ENCODE assay signal across 12 cellular contexts in the genomic region with DNA sequence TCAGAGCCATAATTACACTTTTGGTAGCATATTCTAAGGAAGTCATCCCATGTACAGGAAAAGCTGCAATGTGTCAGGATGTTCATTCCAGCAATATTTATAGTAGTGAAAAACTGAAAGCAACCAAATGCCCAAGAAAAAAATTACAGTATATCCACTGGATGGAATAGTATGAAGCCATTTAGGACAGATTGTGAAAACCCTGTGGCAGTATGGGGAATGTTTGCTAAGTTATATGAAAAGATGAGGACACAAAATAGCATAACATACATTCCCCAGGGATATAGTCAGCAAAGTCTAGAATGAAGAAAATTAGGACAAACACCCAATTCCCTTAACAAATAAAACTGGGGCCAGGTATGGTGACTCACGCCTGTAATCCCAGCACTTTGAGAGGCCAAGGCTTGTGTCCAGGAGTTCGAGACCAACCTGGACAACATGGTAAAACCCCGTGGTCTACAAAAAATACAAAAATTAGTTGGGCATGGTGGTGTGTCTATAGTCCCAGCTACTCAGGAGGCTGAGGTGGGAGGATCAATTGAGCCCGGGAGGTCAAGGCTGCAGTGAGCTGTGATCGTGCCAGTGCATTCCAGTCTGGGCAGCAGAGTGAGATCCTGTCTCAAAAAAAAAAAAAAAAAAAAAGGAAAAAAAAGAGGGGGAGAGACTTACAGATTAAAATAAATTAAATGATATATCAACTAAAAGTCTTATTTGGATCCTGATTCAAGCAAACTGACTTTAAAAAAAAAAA. TPM values are rescaled to one million over a fixed set of nuclear protein-coding genes. Genes with fewer than 3 reads are reported as not detected.
DNase-seq lines count a peak whose midpoint lies in the region; ATAC-seq and TF ChIP-seq lines count a peak whose summit lies in the region.
"Had no signal": no experiment of that assay in that cellular context is flagged by ENCODE, and none has a peak within 500 bp of the region (broad histone marks: within the 10 kb centered on the region; RNA-seq: fewer than 3 reads in every experiment).

No MANE protein-coding gene starts in this region.

- H3K36me3 ChIP-seq in cardiac muscle cell (no peaks in the 10 kb centered on the region), adrenal gland (replicated peaks in 1 of 2) (no peaks in the 10 kb centered on the region), transverse colon (no peaks in the 10 kb centered on the region)

- no peak for TF ChIP-seq POLR2A in adrenal gland (IDR thresholded peaks at IDR 0.05)
- no peak for TF ChIP-seq POLR2A in transverse colon (IDR thresholded peaks at IDR 0.05)

- ATAC-seq in left cardiac atrium: no peak
- ATAC-seq in HG02588 (IDR thresholded peaks at IDR 0.05; ENCODE audit: unreplicated experiment): no peak
- no peak for ATAC-seq in stimulated activated naive B cell treated with anti-CD40 and anti-IgM and Interleukin-4, amounts not matched to agents 10 μg/mL and 1 μg/mL and 100 μg/mL, for 72 hours (replicated peaks)

- H3K27me3 ChIP-seq in cardiac muscle cell (no peaks in the 10 kb centered on the region), adrenal gland (no peaks in the 10 kb centered on the region), transverse colon (no peaks in the 10 kb centered on the region)

- H3K27ac ChIP-seq in cardiac muscle cell (peak overlapping the region; percentile 35), adrenal gland (peak overlapping the region in 4 of 5 donors; percentile 65 to 85 (median 80)), transverse colon (peak overlapping the region in 3 of 4 donors; percentile 44 to 96 (median 90))
- H3K27ac ChIP-seq: VCaP had no signal

- intact Hi-C loops in left cardiac atrium (cut with DNase I) (no loop called here), adrenal gland (cut with DNase I) (no loop called here), transverse colon (cut with DNase I; ENCODE audit: low total_unique reads) (no loop called here)

- H3K9me3 Mint-ChIP-seq in stimulated activated naive B cell treated with anti-CD40 and anti-IgM and Interleukin-4, amounts not matched to agents 10 μg/mL and 1 μg/mL and 100 μg/mL, for 72 hours: no peaks in the 10 kb centered on the region
- H3K9me3 Mint-ChIP-seq: activated naive CD4-positive, alpha-beta T cell treated with anti-CD3 and anti-CD28 coated beads, Interleukin-2, amount 50 U/mL, for 24 hours had no signal

- no peaks in the 10 kb centered on the region for H3K9me3 ChIP-seq in cardiac muscle cell (ENCODE audit: low read depth)
- no peaks in the 10 kb centered on the region for H3K9me3 ChIP-seq in adrenal gland (replicated peaks in 1 of 3)
- no peaks in the 10 kb centered on the region for H3K9me3 ChIP-seq in transverse colon

- DNase-seq in cardiac muscle cell (ENCODE audit: low read depth in 1 of 2, low spot score in 1 of 2): peak in 1 of 2 donors; percentile 83
- DNase-seq in left cardiac atrium: no peak
- no peak for DNase-seq in adrenal gland
- peak; percentile 65 for DNase-seq in hepatic stellate cell (ENCODE audit: low spot score)
- no peak for DNase-seq in transverse colon
- no peak for DNase-seq in NCI-H187 (lab: John Stamatoyannopoulos, UW)
- no peak for DNase-seq in stimulated activated naive B cell treated with anti-CD40 and anti-IgM and Interleukin-4, amounts not matched to agents 10 μg/mL and 1 μg/mL and 100 μg/mL, for 72 hours

- H3K36me3 Mint-ChIP-seq in stimulated activated naive B cell treated with anti-CD40 and anti-IgM and Interleukin-4, amounts not matched to agents 10 μg/mL and 1 μg/mL and 100 μg/mL, for 72 hours: peaks cover 0 to 3% of the 10 kb centered on the region in 2 donors

- 66 to 74% (median 71%) methylated on average over 4 to 5 of the region's 5 CpGs for WGBS in adrenal gland, 4 donors
- WGBS in transverse colon (ENCODE audit: low coverage in 1 of 2), 2 donors: 89 to 100% methylated on average over 1 to 5 of the region's 5 CpGs

- H3K27ac Mint-ChIP-seq in stimulated activated naive B cell treated with anti-CD40 and anti-IgM and Interleukin-4, amounts not matched to agents 10 μg/mL and 1 μg/mL and 100 μg/mL, for 72 hours: no peak overlapping the region
- H3K27ac Mint-ChIP-seq: activated naive CD4-positive, alpha-beta T cell treated with anti-CD3 and anti-CD28 coated beads, Interleukin-2, amount 50 U/mL, for 24 hours had no signal

- H3K27me3 Mint-ChIP-seq in stimulated activated naive B cell treated with anti-CD40 and anti-IgM and Interleukin-4, amounts not matched to agents 10 μg/mL and 1 μg/mL and 100 μg/mL, for 72 hours: no peaks in the 10 kb centered on the region
- H3K27me3 Mint-ChIP-seq: activated naive CD4-positive, alpha-beta T cell treated with anti-CD3 and anti-CD28 coated beads, Interleukin-2, amount 50 U/mL, for 24 hours had no signal

- TF ChIP-seq CTCF in cardiac muscle cell (IDR thresholded peaks at IDR 0.05; ENCODE audit: low read depth, low read length) (no peak), adrenal gland (IDR thresholded peaks at IDR 0.05) (no peak), transverse colon (IDR thresholded peaks at IDR 0.05) (no peak)

- H3K4me1 ChIP-seq in cardiac muscle cell (ENCODE audit: low read depth) (peaks cover 22% of the 10 kb centered on the region), adrenal gland (replicated peaks in 1 of 2) (peaks cover 19 to 38% of the 10 kb centered on the region in 2 donors), transverse colon (peaks cover 16 to 35% (median 27%) of the 10 kb centered on the region in 4 donors)

- peaks cover 38 to 60% of the 10 kb centered on the region in 2 donors for H3K4me1 Mint-ChIP-seq in stimulated activated naive B cell treated with anti-CD40 and anti-IgM and Interleukin-4, amounts not matched to agents 10 μg/mL and 1 μg/mL and 100 μg/mL, for 72 hours

- in situ Hi-C loops in transverse colon (cut with MboI; ENCODE audit: low pct_ligation_motif_present in 1 of 4, low pct_unique_long_range_greater_than_20kb in 1 of 4, low sequenced_read_pairs in 3 of 4): no loop called here

- H3K4me3 ChIP-seq in cardiac muscle cell (no peak overlapping the region), adrenal gland (no peak overlapping the region), transverse colon (no peak overlapping the region)
- H3K4me3 ChIP-seq: skin epidermis had no signal

- H3K4me3 Mint-ChIP-seq in stimulated activated naive B cell treated with anti-CD40 and anti-IgM and Interleukin-4, amounts not matched to agents 10 μg/mL and 1 μg/mL and 100 μg/mL, for 72 hours: no peak overlapping the region

- no peak for TF ChIP-seq EP300 in transverse colon (IDR thresholded peaks at IDR 0.05; ENCODE audit: low read depth)

RNA-seq across cellular contexts. Expression of a gene that starts 2.3 kb away (rescaled TPM):
- total RNA-seq in cardiac muscle cell (not detected in 2 replicates), left cardiac atrium (not detected), adrenal gland (not detected), transverse colon (not detected)
- polyA plus RNA-seq in cardiac muscle cell (not detected in 2 replicates), adrenal gland (not detected)
- total RNA-seq: NCI-H460 had no signal

RNA-seq across cellular contexts. Expression of a gene that starts 2.4 kb away (rescaled TPM):
- total RNA-seq in cardiac muscle cell: 49.4 and 52.8 TPM in 2 replicates
- polyA plus RNA-seq in cardiac muscle cell: 21.9 and 24.3 TPM in 2 replicates
- total RNA-seq in left cardiac atrium: 10 to 100 TPM; 39.7 to 50.4 TPM
- 10 to 100 TPM; 29.1 to 76.7 (median 50.9) TPM for total RNA-seq in adrenal gland
- polyA plus RNA-seq in adrenal gland: 100 to 1,000 TPM in 1 of 3 donors, 10 to 100 TPM in 2; 40.4 to 102 (median 52.1) TPM
- total RNA-seq in transverse colon: 10 to 100 TPM; 47.4 to 78.9 (median 56.7) TPM

RNA-seq across cellular contexts. Expression of a gene that starts 11.4 kb away (rescaled TPM):
- total RNA-seq in cardiac muscle cell: 12.6 and 17.3 TPM in 2 replicates
- 3.1 and 5.2 TPM in 2 replicates for polyA plus RNA-seq in cardiac muscle cell
- 1 to 10 TPM; 2.4 to 4.2 TPM for total RNA-seq in left cardiac atrium
- total RNA-seq in adrenal gland: 1 to 10 TPM in 4 of 8 donors, under 1 TPM in 3, not detected in 1; 0.53 to 3.0 (median 1.1) TPM
- polyA plus RNA-seq in adrenal gland: 10 to 100 TPM in 2 of 3 donors, under 1 TPM in 1; 0.51 to 11.7 (median 10.0) TPM
- 100 to 1,000 TPM; 109 to 142 (median 116) TPM for total RNA-seq in transverse colon

RNA-seq across cellular contexts. Expression of a gene that starts 33.0 kb away (rescaled TPM):
- not detected in 2 replicates for total RNA-seq in cardiac muscle cell
- not detected in 2 replicates for polyA plus RNA-seq in cardiac muscle cell
- 1 to 10 TPM; 1.3 TPM for total RNA-seq in left cardiac atrium
- 1 to 10 TPM in 4 of 8 donors, under 1 TPM in 1, not detected in 3; 0.14 to 2.2 (median 1.4) TPM for total RNA-seq in adrenal gland
- polyA plus RNA-seq in adrenal gland: under 1 TPM in 2 of 3 donors, not detected in 1; 0.20 to 0.53 TPM
- total RNA-seq in transverse colon: 1 to 10 TPM in 1 of 4 donors, not detected in 3; 3.7 TPM
- total RNA-seq: NCI-H460 had no signal

RNA-seq across cellular contexts. Expression of a gene that starts 50.8 kb away (rescaled TPM):
- total RNA-seq in cardiac muscle cell (154 and 161 TPM in 2 replicates), left cardiac atrium (10 to 100 TPM; 69.0 to 92.8 TPM), adrenal gland (100 to 1,000 TPM in 3 of 8 donors, 10 to 100 TPM in 5; 78.8 to 123 (median 97.3) TPM), transverse colon (100 to 1,000 TPM in 3 of 4 donors, 10 to 100 TPM in 1; 80.7 to 117 (median 112) TPM)
- polyA plus RNA-seq in cardiac muscle cell (139 and 160 TPM in 2 replicates), adrenal gland (100 to 1,000 TPM in 1 of 3 donors, 10 to 100 TPM in 2; 42.8 to 109 (median 54.5) TPM)

Comparison
In these comparisons a context has a peak if more than half of its experiments do, and no peak if none do; other contexts are left out.
1. H3K27ac ChIP-seq: peak in every context shown above with its lines; median percentile 90 in transverse colon; 80 in adrenal gland; 35 in cardiac muscle cell.